Comparison of ENCODE assay signal across 8 cellular contexts in genomic region chr16:18799500-18799899, GRCh38. TPM values are rescaled to one million over a fixed set of nuclear protein-coding genes. Genes with fewer than 3 reads are reported as not detected.
DNase-seq lines count a peak whose midpoint lies in the region; ATAC-seq and TF ChIP-seq lines count a peak whose summit lies in the region.

No MANE protein-coding gene starts in this region.

- H3K27me3 ChIP-seq in PC-3 (ENCODE audit: low read length) (no peaks in the 10 kb centered on the region), endocrine pancreas (ENCODE audit: control insufficient read depth, insufficient read depth, low read length) (no peaks in the 10 kb centered on the region), neuronal stem cell (ENCODE audit: control insufficient read depth in 3 of 3, insufficient read depth in 3 of 3, low read depth in 1 of 3, low read length in 3 of 3) (no peaks in the 10 kb centered on the region)

- TF ChIP-seq CTCF in PC-3 (conservative IDR thresholded peaks at IDR 0.05; ENCODE audit: low read depth, low read length) (no peak), mucosa of descending colon (IDR thresholded peaks at IDR 0.05) (no peak)

- ATAC-seq in PC-3 (no peak), mucosa of descending colon (no peak), HG03045 (IDR thresholded peaks at IDR 0.05; ENCODE audit: unreplicated experiment) (no peak), GM21737 (IDR thresholded peaks at IDR 0.05; ENCODE audit: unreplicated experiment) (no peak)

- peaks cover 67% of the 10 kb centered on the region for H3K79me2 ChIP-seq in PC-3 (ENCODE audit: low read length)

- no peak overlapping the region for H3K4ac ChIP-seq in neuronal stem cell (ENCODE audit: low read length)

- no peak overlapping the region for H3K23ac ChIP-seq in neuronal stem cell (ENCODE audit: low read depth, low read length, poor library complexity)

- H3K9ac ChIP-seq in ES-I3 (ENCODE audit: low read depth, low read length): peak overlapping the region; percentile 99
- peak overlapping the region; percentile 95 for H3K9ac ChIP-seq in PC-3 (ENCODE audit: low read length)
- H3K9ac ChIP-seq in endocrine pancreas (ENCODE audit: control insufficient read depth, insufficient read depth, low read length): peak overlapping the region; percentile 42
- H3K9ac ChIP-seq in neuronal stem cell (ENCODE audit: low read depth, low read length, poor library complexity): no peak overlapping the region

- POLR2A ChIA-PET in PC-3 (lab: Charles Lee; ENCODE audit: unreplicated experiment): no interaction called here

- DNase-seq in PC-3: no peak
- DNase-seq in neuronal stem cell (ENCODE audit: low spot score): no peak
- DNase-seq in mucosa of descending colon: no peak
- no peak for DNase-seq in NCI-H2081 (lab: John Stamatoyannopoulos, UW)

- H3K4me2 ChIP-seq in PC-3 (ENCODE audit: low read length): peak overlapping the region; percentile 99
- peak overlapping the region; percentile 71 for H3K4me2 ChIP-seq in neuronal stem cell (ENCODE audit: insufficient read depth, low read length, poor library complexity, severe bottlenecking)

- CTCF ChIA-PET in PC-3 (lab: Charles Lee): no interaction called here

- no peak overlapping the region for H2BK15ac ChIP-seq in neuronal stem cell (ENCODE audit: low read length)

- H2AFZ ChIP-seq in PC-3 (ENCODE audit: low read length): no peak overlapping the region
- no peak overlapping the region for H2AFZ ChIP-seq in neuronal stem cell (ENCODE audit: low read length)

- H2BK120ac ChIP-seq in neuronal stem cell (ENCODE audit: low read depth, low read length): no peak overlapping the region

- peaks cover 7% of the 10 kb centered on the region for H3K79me1 ChIP-seq in neuronal stem cell (ENCODE audit: low read depth, low read length)

- H3F3A ChIP-seq in PC-3 (ENCODE audit: low read length, unreplicated experiment): no peaks in the 10 kb centered on the region

- no peak overlapping the region for H2AK5ac ChIP-seq in neuronal stem cell (ENCODE audit: low read depth, low read length)

- H3K9me2 ChIP-seq in PC-3 (replicated peaks; ENCODE audit: low read length): no peaks in the 10 kb centered on the region

- peaks cover 12% of the 10 kb centered on the region for H3K4me1 ChIP-seq in ES-I3 (ENCODE audit: insufficient read depth, low read length)
- H3K4me1 ChIP-seq in PC-3 (ENCODE audit: insufficient read depth, low read length): peaks cover 23% of the 10 kb centered on the region
- H3K4me1 ChIP-seq in endocrine pancreas (ENCODE audit: control insufficient read depth, insufficient read depth, low read length): peaks cover 6% of the 10 kb centered on the region
- peaks cover 2 to 12% of the 10 kb centered on the region in 2 donors for H3K4me1 ChIP-seq in neuronal stem cell (ENCODE audit: control insufficient read depth in 2 of 2, insufficient read depth in 1 of 2, low read depth in 1 of 2, low read length in 2 of 2)
- peaks cover 12% of the 10 kb centered on the region for H3K4me1 ChIP-seq in mucosa of descending colon (ENCODE audit: low read depth)

- no peaks in the 10 kb centered on the region for H3K9me3 ChIP-seq in ES-I3 (ENCODE audit: control insufficient read depth, insufficient read depth, low read length)
- H3K9me3 ChIP-seq in PC-3 (ENCODE audit: low read length): no peaks in the 10 kb centered on the region
- H3K9me3 ChIP-seq in endocrine pancreas (ENCODE audit: control insufficient read depth, low read length): no peaks in the 10 kb centered on the region
- no peaks in the 10 kb centered on the region for H3K9me3 ChIP-seq in neuronal stem cell (replicated peaks in 1 of 2; ENCODE audit: control insufficient read depth in 2 of 2, insufficient read depth in 1 of 2, low read depth in 1 of 2, low read length in 2 of 2)
- H3K9me3 ChIP-seq in mucosa of descending colon: no peaks in the 10 kb centered on the region

- H3K4me3 ChIP-seq in PC-3 (ENCODE audit: low read length): peak overlapping the region; percentile 100
- peak overlapping the region; percentile 74 for H3K4me3 ChIP-seq in endocrine pancreas (ENCODE audit: control insufficient read depth, insufficient read depth, low read length)
- peak overlapping the region; percentile 17 to 91 for H3K4me3 ChIP-seq in neuronal stem cell (ENCODE audit: low read length in 2 of 2)
- no peak overlapping the region for H3K4me3 ChIP-seq in mucosa of descending colon

- H2BK12ac ChIP-seq in neuronal stem cell (ENCODE audit: low read length): no peak overlapping the region

- H3K36me3 ChIP-seq in ES-I3 (ENCODE audit: insufficient read depth, low read length) (peaks cover 25% of the 10 kb centered on the region), PC-3 (ENCODE audit: low read depth, low read length) (peaks cover 39% of the 10 kb centered on the region), endocrine pancreas (ENCODE audit: control insufficient read depth, insufficient read depth, low read length) (no peaks in the 10 kb centered on the region), neuronal stem cell (replicated peaks in 1 of 2; ENCODE audit: control insufficient read depth in 2 of 2, insufficient read depth in 2 of 2, low read length in 2 of 2) (peaks cover 8 to 53% of the 10 kb centered on the region in 2 donors), mucosa of descending colon (ENCODE audit: low read depth) (no peaks in the 10 kb centered on the region)

- no peak overlapping the region for H3K18ac ChIP-seq in neuronal stem cell (ENCODE audit: low read length)

- no peak overlapping the region for H2BK5ac ChIP-seq in neuronal stem cell (ENCODE audit: low read length)

- intact Hi-C loops in PC-3 (cut with micrococcal nuclease): no loop called here
- intact Hi-C loops in mucosa of descending colon (cut with DNase I, micrococcal nuclease): no loop called here

- no peak overlapping the region for H4K91ac ChIP-seq in neuronal stem cell (ENCODE audit: low read depth, low read length, poor library complexity)

- no peak overlapping the region for H3K14ac ChIP-seq in neuronal stem cell (ENCODE audit: low read length)

- H4K20me1 ChIP-seq in PC-3 (ENCODE audit: low read length): peaks cover 47% of the 10 kb centered on the region

- WGBS in neuronal stem cell (ENCODE audit: extremely low coverage in 2 of 2, insufficient read length in 2 of 2, insufficient replicate concordance in 1 of 2), 2 donors: no CpG with 5 or more reads among the region's 3 CpGs

- H4K8ac ChIP-seq in neuronal stem cell (ENCODE audit: low read depth, low read length): no peak overlapping the region

- no TSS peak for BruUV-seq in PC-3 (replicated peaks; lab: Mats Ljungman, UMichigan)

- H3K27ac ChIP-seq in PC-3 (ENCODE audit: low read length) (no peak overlapping the region), neuronal stem cell (replicated peaks; ENCODE audit: low read length) (no peak overlapping the region)

RNA-seq across cellular contexts. Expression of gene ARL6IP1, which starts 1.8 kb away (rescaled TPM):
- total RNA-seq in PC-3 (2014; rRNA removed) (118 and 150 TPM in 2 replicates), mucosa of descending colon (100 to 1,000 TPM in 2 of 3 donors, 10 to 100 TPM in 1; 88.6 to 168 (median 127) TPM)
- 499 TPM for polyA plus RNA-seq in neuronal stem cell (2013, experiment 1 of 2)
- 508 TPM for polyA plus RNA-seq in neuronal stem cell (2013, experiment 2 of 2)

RNA-seq across cellular contexts. Expression of gene RPS15A, which starts 9.4 kb away (rescaled TPM):
- total RNA-seq in PC-3 (2014; rRNA removed) (704 and 1,198 TPM in 2 replicates), mucosa of descending colon (1,000 to 10,000 TPM in 1 of 3 donors, 100 to 1,000 TPM in 2; 898 to 1,128 (median 938) TPM)
- 6,180 TPM for polyA plus RNA-seq in neuronal stem cell (2013, experiment 1 of 2)
- polyA plus RNA-seq in neuronal stem cell (2013, experiment 2 of 2): 6,468 TPM
